2 cellular contexts compared by ENCODE assay signal in genomic region chr16:24419709-24420108, GRCh38.
TF ChIP-seq lines count a peak whose summit lies in the region.

No MANE protein-coding gene starts in this region.

TF ChIP-seq in GM23338, 12 proteins besides CTCF, POLR2A, EP300 and RAD21:
- TF ChIP-seq ZNF114 (CRISPR knock-in tag; IDR thresholded peaks at IDR 0.05) (no peak), ZNF462 (CRISPR knock-in tag; IDR thresholded peaks at IDR 0.05) (0 out of 2 replicates have a peak, but pooled peaks have one; percentile 18), JUNB (IDR thresholded peaks at IDR 0.05; ENCODE audit: unreplicated experiment) (no peak), ETS1 (IDR thresholded peaks at IDR 0.05) (no peak)

TF ChIP-seq in GM12878, 131 proteins besides CTCF, POLR2A, EP300 and RAD21:
- TF ChIP-seq FOS (IDR thresholded peaks at IDR 0.05; ENCODE audit: borderline replicate concordance, extremely low read depth, insufficient read length) (no peak), PKNOX1 (IDR thresholded peaks at IDR 0.05) (peak; percentile 62), SPI1 (IDR thresholded peaks at IDR 0.05; ENCODE audit: borderline replicate concordance, insufficient read depth, low read depth, low read length) (peak; percentile 49; the same call in 1 of the 2 replicates)
